ENCODE assay signal across 21 cellular contexts in genomic region chr16:27951752-27952151, GRCh38.
DNase-seq lines count a peak whose midpoint lies in the region; TF ChIP-seq lines count a peak whose summit lies in the region.
"Had no signal": no experiment of that assay in that cellular context is flagged by ENCODE, and none has a peak within 500 bp of the region (broad histone marks: within the 10 kb centered on the region; RNA-seq: fewer than 3 reads in every experiment).

No MANE protein-coding gene starts in this region.

- H3K14ac ChIP-seq in mesenchymal stem cell (ENCODE audit: low read length in 2 of 2): no peak overlapping the region

- WGBS in GM23248 (ENCODE audit: low coverage in 1 of 2, low lambda C conversion rate in 2 of 2, missing lambda C conversion rate in 2 of 2), 2 experiments: 12 to 27% methylated on average over 4 of the region's 4 CpGs
- WGBS in testis, 2 donors: 75 to 84% methylated on average over 4 of the region's 4 CpGs
- WGBS in mesenchymal stem cell: 85% methylated on average over 4 of the region's 4 CpGs

- H2AFZ ChIP-seq in GM23248 (no peak overlapping the region), mesenchymal stem cell (ENCODE audit: low read depth, low read length) (no peak overlapping the region)
- H2AFZ ChIP-seq: hepatocyte, parathyroid adenoma had no signal

- H3K27ac ChIP-seq in GM23248 (no peak overlapping the region), testis (no peak overlapping the region), mesenchymal stem cell (ENCODE audit: low read length, poor library complexity, severe bottlenecking) (no peak overlapping the region)
- H3K27ac ChIP-seq: hepatocyte, parathyroid adenoma, WERI-Rb-1 had no signal

- no peaks in the 10 kb centered on the region; the same call in 1 of the 2 replicates for H3K27me3 ChIP-seq in GM23248 (replicated peaks; ENCODE audit: insufficient read depth)
- no peaks in the 10 kb centered on the region for H3K27me3 ChIP-seq in testis
- peaks cover 0 to 40% of the 10 kb centered on the region in 2 experiments for H3K27me3 ChIP-seq in mesenchymal stem cell (ENCODE audit: control insufficient read depth in 1 of 2, insufficient read depth in 1 of 2, low read length in 2 of 2)
- H3K27me3 ChIP-seq: hepatocyte had no signal

- no peaks in the 10 kb centered on the region for H3K9me2 ChIP-seq in GM23248 (ENCODE audit: insufficient read depth)

- no peak overlapping the region for H4K8ac ChIP-seq in mesenchymal stem cell (ENCODE audit: low read length)

- H4K20me1 ChIP-seq in GM23248 (ENCODE audit: insufficient read depth): no peaks in the 10 kb centered on the region

- DNase-seq in ACHN (peak; percentile 67), GM23248 (peak; percentile 81), RPMI7951 (ENCODE audit: low read depth) (peak; percentile 28), fibroblast of the aortic adventitia (ENCODE audit: low read depth) (peak; percentile 13), DMS153 treated with DMSO at 0.1 percent for 48 hours (lab: John Stamatoyannopoulos, UW; ENCODE audit: unreplicated experiment) (no peak), testis (no peak), mesenchymal stem cell (no peak)
- no peak for DNase-seq in stimulated activated CD8-positive, alpha-beta memory T cell treated with anti-CD3 and anti-CD28 coated beads, Interleukin-4, amount 100 ng/mL, for 48 hours
- DNase-seq: activated CD4-positive, alpha-beta T cell treated with anti-CD3 and anti-CD28 coated beads, Interleukin-2, amount 50 U/mL, for 4 hours; CD4-positive, CD25-positive, alpha-beta regulatory T cell; DMS 273 treated with DMSO at 0.1 percent for 48 hours; effector CD4-positive, alpha-beta T cell; naive thymus-derived CD4-positive, alpha-beta T cell; NCI-H1417; NCI-H2171; NCI-H69; stimulated activated naive CD4-positive, alpha-beta T cell treated with Interleukin-2 at 50 U/mL for 16 hours; WERI-Rb-1 had no signal

- no peaks in the 10 kb centered on the region for H3K4me1 ChIP-seq in GM23248 (ENCODE audit: insufficient read depth)
- no peaks in the 10 kb centered on the region for H3K4me1 ChIP-seq in testis
- H3K4me1 ChIP-seq in mesenchymal stem cell (ENCODE audit: control insufficient read depth, insufficient read depth, low read depth, low read length): no peaks in the 10 kb centered on the region
- H3K4me1 ChIP-seq: parathyroid adenoma had no signal

- TF ChIP-seq CTCF in fibroblast of the aortic adventitia (IDR thresholded peaks at IDR 0.05; ENCODE audit: insufficient read depth, low read length): no peak
- TF ChIP-seq CTCF in testis (IDR thresholded peaks at IDR 0.05): no peak

- H2BK12ac ChIP-seq in mesenchymal stem cell (ENCODE audit: low read length in 2 of 2): no peak overlapping the region

- H3K9ac ChIP-seq in GM23248 (no peak overlapping the region), mesenchymal stem cell (ENCODE audit: low read length) (no peak overlapping the region)
- H3K9ac ChIP-seq: parathyroid adenoma had no signal

- no peak overlapping the region for H3K23ac ChIP-seq in mesenchymal stem cell (ENCODE audit: low read length in 2 of 2)

- no peak for TF ChIP-seq POLR2A in testis (IDR thresholded peaks at IDR 0.05)

- in situ Hi-C loops in ACHN (cut with HindIII; ENCODE audit: low pct_ligation_motif_present, low pct_unique_long_range_greater_than_20kb, low sequenced_read_pairs) (no loop called here), GM23248 (cut with MboI) (no loop called here)

- no peak overlapping the region for H3K4me2 ChIP-seq in GM23248 (ENCODE audit: unreplicated experiment)
- no peak overlapping the region for H3K4me2 ChIP-seq in mesenchymal stem cell (ENCODE audit: low read length, poor library complexity, severe bottlenecking)
- H3K4me2 ChIP-seq: hepatocyte had no signal

- H2BK5ac ChIP-seq in mesenchymal stem cell (ENCODE audit: low read depth, low read length, poor library complexity, severe bottlenecking): no peak overlapping the region

- H3K4me3 ChIP-seq in GM23248: no peak overlapping the region
- no peak overlapping the region for H3K4me3 ChIP-seq in fibroblast of the aortic adventitia (ENCODE audit: low read depth, low read length)
- no peak overlapping the region for H3K4me3 ChIP-seq in testis
- H3K4me3 ChIP-seq in mesenchymal stem cell (ENCODE audit: insufficient read depth in 1 of 2, low read depth in 1 of 2, low read length in 2 of 2): no peak overlapping the region
- H3K4me3 ChIP-seq: hepatocyte, K562 had no signal

- H2BK120ac ChIP-seq in mesenchymal stem cell (ENCODE audit: low read depth, low read length): no peak overlapping the region

- H3K9me3 ChIP-seq in GM23248 (ENCODE audit: low read depth): no peaks in the 10 kb centered on the region
- no peaks in the 10 kb centered on the region for H3K9me3 ChIP-seq in testis
- H3K9me3 ChIP-seq in mesenchymal stem cell (ENCODE audit: control insufficient read depth, low read length): peaks cover 28% of the 10 kb centered on the region

- intact Hi-C loops in testis (cut with DNase I; ENCODE audit: low total_unique reads): no loop called here

- H3K79me1 ChIP-seq in mesenchymal stem cell (replicated peaks; ENCODE audit: low read length, poor library complexity, severe bottlenecking): no peaks in the 10 kb centered on the region

- no peak overlapping the region for H2AK5ac ChIP-seq in mesenchymal stem cell (ENCODE audit: low read length, severe bottlenecking)

- H4K91ac ChIP-seq in mesenchymal stem cell (ENCODE audit: low read length): no peak overlapping the region

- no peak overlapping the region for H2BK15ac ChIP-seq in mesenchymal stem cell (ENCODE audit: low read depth, poor library complexity, severe bottlenecking)

- H3K36me3 ChIP-seq in GM23248 (ENCODE audit: low read depth) (no peaks in the 10 kb centered on the region), testis (ENCODE audit: low read depth, missing control alignments) (no peaks in the 10 kb centered on the region), mesenchymal stem cell (ENCODE audit: control insufficient read depth in 1 of 2, insufficient read depth in 2 of 2, low read depth in 1 of 2, low read length in 2 of 2) (no peaks in the 10 kb centered on the region)
- H3K36me3 ChIP-seq: WERI-Rb-1 had no signal

- H3F3A ChIP-seq in GM23248 (ENCODE audit: insufficient read depth): no peaks in the 10 kb centered on the region

- H3K18ac ChIP-seq in mesenchymal stem cell (ENCODE audit: low read depth in 1 of 2, low read length in 2 of 2): no peak overlapping the region

- no peaks in the 10 kb centered on the region for H3K79me2 ChIP-seq in GM23248 (ENCODE audit: insufficient read depth)
- H3K79me2 ChIP-seq: hepatocyte, parathyroid adenoma had no signal

- no peak overlapping the region for H3K4ac ChIP-seq in mesenchymal stem cell (ENCODE audit: low read depth in 1 of 2, low read length in 2 of 2)

Comparison
In these comparisons a context has a peak if more than half of its experiments do, and no peak if none do; other contexts are left out.
1. DNase-seq: peak in ACHN (single experiment), GM23248 (single experiment), RPMI7951 (single experiment) and fibroblast of the aortic adventitia (single experiment); none in DMS153 treated with DMSO at 0.1 percent for 48 hours (single experiment), stimulated activated CD8-positive, alpha-beta memory T cell treated with anti-CD3 and anti-CD28 coated beads, Interleukin-4, amount 100 ng/mL, for 48 hours (single experiment), testis (single experiment) and mesenchymal stem cell (single experiment).